In genomic region chr10:131955591-131956340, GRCh38 we compare ENCODE assay signal across 14 cellular contexts.
"Had no signal": no experiment of that assay in that cellular context is flagged by ENCODE, and none has a peak within 500 bp of the region (broad histone marks: within the 10 kb centered on the region; RNA-seq: fewer than 3 reads in every experiment).

No MANE protein-coding gene starts in this region.

- H3K4me1 ChIP-seq: gastrocnemius medialis, heart right ventricle had no signal

- H3K27me3 Mint-ChIP-seq: activated CD8-positive, alpha-beta memory T cell treated with anti-CD3 and anti-CD28 coated beads, Interleukin-2, amount 10 ng/mL, durations not matched to agents 7 days and 5 days; activated naive CD8-positive, alpha-beta T cell treated with anti-CD3 and anti-CD28 coated beads, Interleukin-2, amount 10 ng/mL, durations not matched to agents 7 days and 5 days; stimulated activated memory B cell treated with anti-CD40 and anti-IgM and Interleukin-4, amounts not matched to agents 10 μg/mL and 1 μg/mL and 100 μg/mL, for 72 hours had no signal

- H3K9me3 Mint-ChIP-seq: activated naive CD8-positive, alpha-beta T cell treated with anti-CD3 and anti-CD28 coated beads, Interleukin-2, amount 10 ng/mL, durations not matched to agents 7 days and 5 days; activated T-cell treated with anti-CD3 and anti-CD28 coated beads, Interleukin-2, amount 50 U/mL, for 72 hours; stimulated activated memory B cell treated with anti-CD40 and anti-IgM and Interleukin-4, amounts not matched to agents 10 μg/mL and 1 μg/mL and 100 μg/mL, for 72 hours had no signal

- H3K4me3 ChIP-seq: gastrocnemius medialis, heart right ventricle, pancreas had no signal

- H3K4me1 Mint-ChIP-seq: activated CD8-positive, alpha-beta memory T cell treated with anti-CD3 and anti-CD28 coated beads, Interleukin-2, amount 10 ng/mL, durations not matched to agents 7 days and 5 days; stimulated activated memory B cell treated with anti-CD40 and anti-IgM and Interleukin-4, amounts not matched to agents 10 μg/mL and 1 μg/mL and 100 μg/mL, for 72 hours had no signal

- DNase-seq: activated CD4-positive, alpha-beta T cell treated with anti-CD3 and anti-CD28 coated beads, Interleukin-2, amount 50 U/mL, for 4 hours; activated CD4-positive, CD25-positive, alpha-beta regulatory T cell treated with anti-CD3 and anti-CD28 coated beads, Interleukin-2, amount 50 U/mL, for 72 hours; activated CD8-positive, alpha-beta memory T cell treated with anti-CD3 and anti-CD28 coated beads, Interleukin-2, amount 10 ng/mL, durations not matched to agents 7 days and 5 days; activated naive CD4-positive, alpha-beta T cell; activated naive CD8-positive, alpha-beta T cell treated with anti-CD3 and anti-CD28 coated beads, Interleukin-2, amount 10 ng/mL, durations not matched to agents 7 days and 5 days; activated T-cell treated with anti-CD3 and anti-CD28 coated beads, Interleukin-2, amount 50 U/mL, for 72 hours; erythroblast; gastrocnemius medialis; heart right ventricle; left cardiac atrium; stimulated activated CD4-positive, alpha-beta T cell treated with anti-CD3 and anti-CD28 coated beads, Interleukin-2, amount 100 ng/mL, for 48 hours; SW 1271 had no signal

- H3K27me3 ChIP-seq: gastrocnemius medialis, heart right ventricle, pancreas had no signal

- H3K9me3 ChIP-seq: gastrocnemius medialis, heart right ventricle, pancreas had no signal

- H3K27ac Mint-ChIP-seq: activated CD8-positive, alpha-beta memory T cell treated with anti-CD3 and anti-CD28 coated beads, Interleukin-2, amount 10 ng/mL, durations not matched to agents 7 days and 5 days; activated naive CD8-positive, alpha-beta T cell treated with anti-CD3 and anti-CD28 coated beads, Interleukin-2, amount 10 ng/mL, durations not matched to agents 7 days and 5 days; activated T-cell treated with anti-CD3 and anti-CD28 coated beads, Interleukin-2, amount 50 U/mL, for 72 hours; stimulated activated memory B cell treated with anti-CD40 and anti-IgM and Interleukin-4, amounts not matched to agents 10 μg/mL and 1 μg/mL and 100 μg/mL, for 72 hours had no signal

- H3K4me3 Mint-ChIP-seq: activated CD8-positive, alpha-beta memory T cell treated with anti-CD3 and anti-CD28 coated beads, Interleukin-2, amount 10 ng/mL, durations not matched to agents 7 days and 5 days; activated naive CD8-positive, alpha-beta T cell treated with anti-CD3 and anti-CD28 coated beads, Interleukin-2, amount 10 ng/mL, durations not matched to agents 7 days and 5 days; activated T-cell treated with anti-CD3 and anti-CD28 coated beads, Interleukin-2, amount 50 U/mL, for 72 hours; stimulated activated memory B cell treated with anti-CD40 and anti-IgM and Interleukin-4, amounts not matched to agents 10 μg/mL and 1 μg/mL and 100 μg/mL, for 72 hours had no signal

- H3K27ac ChIP-seq: gastrocnemius medialis, heart right ventricle, pancreas had no signal
